ENCODE assay signal across 30 cellular contexts in the genomic region with DNA sequence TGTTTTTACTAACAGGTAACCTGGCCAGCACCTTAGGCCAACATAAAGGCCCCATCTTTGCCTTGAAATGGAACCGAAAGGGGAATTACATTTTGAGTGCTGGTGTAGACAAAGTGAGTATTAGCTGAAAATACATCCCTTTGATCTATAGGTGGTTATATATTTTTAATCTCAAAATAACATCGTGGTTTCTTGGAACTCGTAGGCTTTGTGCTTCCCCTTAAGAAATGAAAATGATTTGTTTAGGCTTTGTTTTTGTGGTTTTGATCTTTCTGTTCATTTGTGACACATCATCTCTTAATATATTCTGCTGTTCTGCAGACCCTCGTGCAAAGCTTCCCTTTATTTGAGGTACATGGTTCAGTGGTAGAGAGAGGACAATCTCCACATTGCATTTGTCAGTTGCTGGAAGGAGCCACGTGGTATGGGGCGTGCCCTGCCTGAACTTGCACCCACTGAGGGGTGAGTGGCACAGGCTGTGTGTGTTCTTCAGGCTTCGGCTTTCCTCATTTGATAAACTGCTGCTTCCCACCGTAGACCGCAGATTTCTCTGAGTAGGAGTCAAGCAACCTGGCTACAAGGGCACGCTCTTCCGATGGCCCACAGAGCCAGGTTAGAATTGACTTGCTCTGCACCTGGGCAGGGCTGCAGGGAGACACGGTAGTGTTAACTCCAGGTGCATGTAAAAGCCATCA.
"Had no signal": no experiment of that assay in that cellular context is flagged by ENCODE, and none has a peak within 500 bp of the region (broad histone marks: within the 10 kb centered on the region; RNA-seq: fewer than 3 reads in every experiment).

No MANE protein-coding gene starts in this region.

- H3K4me3 Mint-ChIP-seq: activated CD4-positive, alpha-beta T cell treated with anti-CD3 and anti-CD28 coated beads for 36 hours; activated naive CD4-positive, alpha-beta T cell treated with anti-CD3 and anti-CD28 coated beads, Interleukin-2, amount 10 ng/mL, durations not matched to agents 7 days and 5 days; activated naive CD8-positive, alpha-beta T cell treated with anti-CD3 and anti-CD28 coated beads, Interleukin-2, amount 10 ng/mL, durations not matched to agents 7 days and 5 days; activated T-cell treated with anti-CD3 and anti-CD28 coated beads, Interleukin-2, amount 50 U/mL, for 24 hours; activated T-cell treated with anti-CD3 and anti-CD28 coated beads, Interleukin-2, amount 50 U/mL, for 72 hours; brain; dendritic cell treated with granulocyte-macrophage colony-stimulating factor and Interleukin-4, amounts not matched to agents 40 ng/mL and 50 ng/mL, for 4 days; effector memory CD8-positive, alpha-beta T cell; T-cell; T-helper 1 cell treated with Interleukin-12 subunit alpha and Interleukin-12 subunit beta and Interleukin-4 antibody, amounts not matched to agents 30 μg/mL and 1 μg/mL, for 36 hours had no signal

- H3K4me1 Mint-ChIP-seq: brain had no signal

- H3K27me3 Mint-ChIP-seq: activated CD4-positive, alpha-beta T cell treated with anti-CD3 and anti-CD28 coated beads for 36 hours; activated naive CD4-positive, alpha-beta T cell treated with anti-CD3 and anti-CD28 coated beads, Interleukin-2, amount 10 ng/mL, durations not matched to agents 7 days and 5 days; activated naive CD8-positive, alpha-beta T cell treated with anti-CD3 and anti-CD28 coated beads, Interleukin-2, amount 10 ng/mL, durations not matched to agents 7 days and 5 days; activated T-cell treated with anti-CD3 and anti-CD28 coated beads, Interleukin-2, amount 50 U/mL, for 24 hours; brain; dendritic cell treated with granulocyte-macrophage colony-stimulating factor and Interleukin-4, amounts not matched to agents 40 ng/mL and 50 ng/mL, for 4 days; effector memory CD8-positive, alpha-beta T cell; T-cell had no signal

- H3K27ac Mint-ChIP-seq: activated CD4-positive, alpha-beta T cell treated with anti-CD3 and anti-CD28 coated beads for 36 hours; activated naive CD4-positive, alpha-beta T cell treated with anti-CD3 and anti-CD28 coated beads, Interleukin-2, amount 10 ng/mL, durations not matched to agents 7 days and 5 days; activated naive CD8-positive, alpha-beta T cell treated with anti-CD3 and anti-CD28 coated beads, Interleukin-2, amount 10 ng/mL, durations not matched to agents 7 days and 5 days; activated T-cell treated with anti-CD3 and anti-CD28 coated beads, Interleukin-2, amount 50 U/mL, for 24 hours; activated T-cell treated with anti-CD3 and anti-CD28 coated beads, Interleukin-2, amount 50 U/mL, for 72 hours; brain; dendritic cell treated with granulocyte-macrophage colony-stimulating factor and Interleukin-4, amounts not matched to agents 40 ng/mL and 50 ng/mL, for 4 days; effector memory CD8-positive, alpha-beta T cell; T-cell; T-helper 1 cell treated with Interleukin-12 subunit alpha and Interleukin-12 subunit beta and Interleukin-4 antibody, amounts not matched to agents 30 μg/mL and 1 μg/mL, for 36 hours had no signal

- H3K9me3 ChIP-seq: ascending aorta, breast epithelium, esophagus muscularis mucosa, gastrocnemius medialis, heart left ventricle had no signal

- H3K9me3 Mint-ChIP-seq: activated naive CD4-positive, alpha-beta T cell treated with anti-CD3 and anti-CD28 coated beads, Interleukin-2, amount 10 ng/mL, durations not matched to agents 7 days and 5 days; activated naive CD4-positive, alpha-beta T cell treated with anti-CD3 and anti-CD28 coated beads, Interleukin-2, amount 50 U/mL, for 72 hours; activated naive CD8-positive, alpha-beta T cell treated with anti-CD3 and anti-CD28 coated beads, Interleukin-2, amount 10 ng/mL, durations not matched to agents 7 days and 5 days; activated T-cell treated with anti-CD3 and anti-CD28 coated beads, Interleukin-2, amount 50 U/mL, for 24 hours; activated T-cell treated with anti-CD3 and anti-CD28 coated beads, Interleukin-2, amount 50 U/mL, for 72 hours; brain; dendritic cell treated with granulocyte-macrophage colony-stimulating factor and Interleukin-4, amounts not matched to agents 40 ng/mL and 50 ng/mL, for 4 days; effector memory CD8-positive, alpha-beta T cell; T-cell; T-helper 1 cell treated with Interleukin-12 subunit alpha and Interleukin-12 subunit beta and Interleukin-4 antibody, amounts not matched to agents 30 μg/mL and 1 μg/mL, for 36 hours had no signal

- DNase-seq: activated CD4-positive, alpha-beta T cell treated with anti-CD3 and anti-CD28 coated beads for 36 hours; activated CD4-positive, alpha-beta T cell treated with anti-CD3 and anti-CD28 coated beads, Interleukin-2, amount 50 U/mL, for 1 hour; activated CD4-positive, alpha-beta T cell treated with anti-CD3 and anti-CD28 coated beads, Interleukin-2, amount 50 U/mL, for 48 hours; activated CD4-positive, CD25-positive, alpha-beta regulatory T cell; activated CD4-positive, CD25-positive, alpha-beta regulatory T cell treated with anti-CD3 and anti-CD28 coated beads, Interleukin-2, amount 50 U/mL, for 72 hours; activated CD8-positive, alpha-beta memory T cell treated with anti-CD3 and anti-CD28 coated beads, Interleukin-2, amount 50 U/mL, for 48 hours; activated gamma-delta T cell; activated naive CD4-positive, alpha-beta T cell; activated naive CD4-positive, alpha-beta T cell treated with anti-CD3 and anti-CD28 coated beads, Interleukin-2, amount 10 ng/mL, durations not matched to agents 7 days and 5 days; activated naive CD8-positive, alpha-beta T cell treated with anti-CD3 and anti-CD28 coated beads, Interleukin-2, amount 10 ng/mL, durations not matched to agents 7 days and 5 days; activated T-cell treated with anti-CD3 and anti-CD28 coated beads for 4 hours; activated T-cell treated with anti-CD3 and anti-CD28 coated beads, Interleukin-2, amount 50 U/mL, for 24 hours; activated T-cell treated with anti-CD3 and anti-CD28 coated beads, Interleukin-2, amount 50 U/mL, for 72 hours; central memory CD4-positive, alpha-beta T cell; cerebellar nuclear complex; effector CD4-positive, alpha-beta T cell; effector memory CD8-positive, alpha-beta T cell; erythroblast; foreskin keratinocyte; gastrocnemius medialis; glutamatergic neuron; heart left ventricle; T-cell had no signal

- ATAC-seq: activated CD4-positive, alpha-beta T cell treated with anti-CD3 and anti-CD28 coated beads for 36 hours; activated naive CD4-positive, alpha-beta T cell treated with anti-CD3 and anti-CD28 coated beads, Interleukin-2, amount 50 U/mL, for 72 hours; activated T-cell treated with anti-CD3 and anti-CD28 coated beads, Interleukin-2, amount 50 U/mL, for 72 hours; effector memory CD8-positive, alpha-beta T cell; foreskin keratinocyte; gastrocnemius medialis; heart left ventricle had no signal
